Comparison of ENCODE assay signal across 37 cellular contexts in genomic region chr13:62125451-62125850, GRCh38.
"Had no signal": no experiment of that assay in that cellular context is flagged by ENCODE, and none has a peak within 500 bp of the region (broad histone marks: within the 10 kb centered on the region; RNA-seq: fewer than 3 reads in every experiment).

No MANE protein-coding gene starts in this region.

- DNase-seq: activated effector memory CD4-positive, alpha-beta T cell treated with anti-CD3 and anti-CD28 coated beads, Interleukin-2, amount 50 U/mL, for 16 hours; activated effector memory CD4-positive, alpha-beta T cell treated with Interleukin-2 at 50 U/mL for 16 hours; activated gamma-delta T cell; activated gamma-delta T cell treated with Interleukin-2 at 50 U/mL for 16 hours; activated naive CD4-positive, alpha-beta T cell; activated naive CD4-positive, alpha-beta T cell treated with anti-CD3 and anti-CD28 coated beads for 36 hours; activated naive CD4-positive, alpha-beta T cell treated with anti-CD3 and anti-CD28 coated beads, Interleukin-2, amount 10 ng/mL, durations not matched to agents 7 days and 5 days; activated naive CD4-positive, alpha-beta T cell treated with anti-CD3 and anti-CD28 coated beads, Interleukin-2, amount 50 U/mL, for 16 hours; activated naive CD4-positive, alpha-beta T cell treated with Interleukin-2 at 50 U/mL for 16 hours; activated naive CD8-positive, alpha-beta T cell treated with anti-CD3 and anti-CD28 coated beads for 36 hours; activated naive CD8-positive, alpha-beta T cell treated with anti-CD3 and anti-CD28 coated beads, Interleukin-2, amount 10 ng/mL, durations not matched to agents 7 days and 5 days; activated naive CD8-positive, alpha-beta T cell treated with anti-CD3 and anti-CD28 coated beads, Interleukin-2, amount 50 U/mL, for 24 hours; activated T-cell treated with anti-CD3 and anti-CD28 coated beads, Interleukin-2, amount 50 U/mL, for 1 hour; activated T-cell treated with anti-CD3 and anti-CD28 coated beads, Interleukin-2, amount 50 U/mL, for 24 hours; activated T-cell treated with anti-CD3 and anti-CD28 coated beads, Interleukin-2, amount 50 U/mL, for 4 hours; activated T-cell treated with anti-CD3 and anti-CD28 coated beads, Interleukin-2, amount 50 U/mL, for 48 hours; activated T-cell treated with anti-CD3 and anti-CD28 coated beads, Interleukin-2, amount 50 U/mL, for 72 hours; adrenal gland; amniotic stem cell; amygdala; anterior cingulate cortex; aorta; body of pancreas; brain microvascular endothelial cell; caudate nucleus; central memory CD4-positive, alpha-beta T cell; cerebellar nuclear complex had no signal

- H3K27ac Mint-ChIP-seq: activated naive CD4-positive, alpha-beta T cell treated with anti-CD3 and anti-CD28 coated beads for 36 hours; activated naive CD4-positive, alpha-beta T cell treated with anti-CD3 and anti-CD28 coated beads, Interleukin-2, amount 10 ng/mL, durations not matched to agents 7 days and 5 days; activated naive CD4-positive, alpha-beta T cell treated with anti-CD3 and anti-CD28 coated beads, Interleukin-2, amount 50 U/mL, for 24 hours; activated naive CD4-positive, alpha-beta T cell treated with anti-CD3 and anti-CD28 coated beads, Interleukin-2, amount 50 U/mL, for 72 hours; activated naive CD8-positive, alpha-beta T cell; activated naive CD8-positive, alpha-beta T cell treated with anti-CD3 and anti-CD28 coated beads for 36 hours; activated naive CD8-positive, alpha-beta T cell treated with anti-CD3 and anti-CD28 coated beads, Interleukin-2, amount 10 ng/mL, durations not matched to agents 7 days and 5 days; activated naive CD8-positive, alpha-beta T cell treated with anti-CD3 and anti-CD28 coated beads, Interleukin-2, amount 50 U/mL, for 24 hours; activated T-cell treated with anti-CD3 and anti-CD28 coated beads, Interleukin-2, amount 50 U/mL, for 24 hours; activated T-cell treated with anti-CD3 and anti-CD28 coated beads, Interleukin-2, amount 50 U/mL, for 72 hours; activated T-helper 1 cell treated with anti-CD3 and anti-CD28 coated beads, Interleukin-12 subunit alpha, Interleukin-12 subunit beta, Interleukin-2, Interleukin-4 antibody, amounts not matched to agents 30 ng/mL and 10 ng/mL and 1 ng/mL, durations not matched to agents 14 hours and 24 hours and 36 hours; activated T-helper 17 cell treated with anti-CD3 and anti-CD28 coated beads, Interleukin-2, amount 50 U/mL, for 72 hours; activated T-helper 2 cell treated with anti-CD3 and anti-CD28 coated beads, Interferon-gamma antibody, Interleukin-2, Interleukin-4, amounts not matched to agents 10 μg/mL and 5 μg/mL and 100 μg/mL, durations not matched to agents 14 hours and 24 hours and 36 hours; brain had no signal

- H3K4me3 Mint-ChIP-seq: activated naive CD4-positive, alpha-beta T cell treated with anti-CD3 and anti-CD28 coated beads for 36 hours; activated naive CD4-positive, alpha-beta T cell treated with anti-CD3 and anti-CD28 coated beads, Interleukin-2, amount 10 ng/mL, durations not matched to agents 7 days and 5 days; activated naive CD4-positive, alpha-beta T cell treated with anti-CD3 and anti-CD28 coated beads, Interleukin-2, amount 50 U/mL, for 24 hours; activated naive CD8-positive, alpha-beta T cell; activated naive CD8-positive, alpha-beta T cell treated with anti-CD3 and anti-CD28 coated beads for 36 hours; activated naive CD8-positive, alpha-beta T cell treated with anti-CD3 and anti-CD28 coated beads, Interleukin-2, amount 10 ng/mL, durations not matched to agents 7 days and 5 days; activated naive CD8-positive, alpha-beta T cell treated with anti-CD3 and anti-CD28 coated beads, Interleukin-2, amount 50 U/mL, for 24 hours; activated T-cell treated with anti-CD3 and anti-CD28 coated beads, Interleukin-2, amount 50 U/mL, for 24 hours; activated T-cell treated with anti-CD3 and anti-CD28 coated beads, Interleukin-2, amount 50 U/mL, for 4 hours; activated T-cell treated with anti-CD3 and anti-CD28 coated beads, Interleukin-2, amount 50 U/mL, for 72 hours; activated T-helper 1 cell treated with anti-CD3 and anti-CD28 coated beads, Interleukin-12 subunit alpha, Interleukin-12 subunit beta, Interleukin-2, Interleukin-4 antibody, amounts not matched to agents 30 ng/mL and 10 ng/mL and 1 ng/mL, durations not matched to agents 14 hours and 24 hours and 36 hours; activated T-helper 17 cell treated with anti-CD3 and anti-CD28 coated beads, Interleukin-2, amount 50 U/mL, for 72 hours; brain; central memory CD8-positive, alpha-beta T cell had no signal

- ATAC-seq: activated naive CD4-positive, alpha-beta T cell treated with anti-CD3 and anti-CD28 coated beads, Interleukin-2, amount 50 U/mL, for 72 hours; activated naive CD8-positive, alpha-beta T cell treated with anti-CD3 and anti-CD28 coated beads, Interleukin-2, amount 50 U/mL, for 24 hours; activated T-cell treated with anti-CD3 and anti-CD28 coated beads, Interleukin-2, amount 50 U/mL, for 4 hours; activated T-cell treated with anti-CD3 and anti-CD28 coated beads, Interleukin-2, amount 50 U/mL, for 72 hours; activated T-helper 17 cell treated with anti-CD3 and anti-CD28 coated beads, Interleukin-2, amount 50 U/mL, for 72 hours; body of pancreas had no signal

- H3K4me1 Mint-ChIP-seq: activated naive CD4-positive, alpha-beta T cell treated with anti-CD3 and anti-CD28 coated beads, Interleukin-2, amount 10 ng/mL, durations not matched to agents 7 days and 5 days; activated naive CD4-positive, alpha-beta T cell treated with anti-CD3 and anti-CD28 coated beads, Interleukin-2, amount 50 U/mL, for 24 hours; activated naive CD8-positive, alpha-beta T cell treated with anti-CD3 and anti-CD28 coated beads for 36 hours; activated naive CD8-positive, alpha-beta T cell treated with anti-CD3 and anti-CD28 coated beads, Interleukin-2, amount 10 ng/mL, durations not matched to agents 7 days and 5 days; activated naive CD8-positive, alpha-beta T cell treated with anti-CD3 and anti-CD28 coated beads, Interleukin-2, amount 50 U/mL, for 24 hours; activated T-helper 17 cell treated with anti-CD3 and anti-CD28 coated beads, Interleukin-2, amount 50 U/mL, for 72 hours; central memory CD8-positive, alpha-beta T cell had no signal

- FAIRE-seq: astrocyte, bronchial epithelial cell had no signal

- H3K9me3 Mint-ChIP-seq: activated naive CD4-positive, alpha-beta T cell treated with anti-CD3 and anti-CD28 coated beads, Interleukin-2, amount 10 ng/mL, durations not matched to agents 7 days and 5 days; activated naive CD8-positive, alpha-beta T cell treated with anti-CD3 and anti-CD28 coated beads, Interleukin-2, amount 10 ng/mL, durations not matched to agents 7 days and 5 days; activated T-helper 1 cell treated with anti-CD3 and anti-CD28 coated beads, Interleukin-12 subunit alpha, Interleukin-12 subunit beta, Interleukin-2, Interleukin-4 antibody, amounts not matched to agents 30 ng/mL and 10 ng/mL and 1 ng/mL, durations not matched to agents 14 hours and 24 hours and 36 hours had no signal

- H3K36me3 Mint-ChIP-seq: activated naive CD4-positive, alpha-beta T cell treated with anti-CD3 and anti-CD28 coated beads, Interleukin-2, amount 10 ng/mL, durations not matched to agents 7 days and 5 days; activated naive CD4-positive, alpha-beta T cell treated with anti-CD3 and anti-CD28 coated beads, Interleukin-2, amount 50 U/mL, for 24 hours; activated naive CD4-positive, alpha-beta T cell treated with anti-CD3 and anti-CD28 coated beads, Interleukin-2, amount 50 U/mL, for 72 hours; activated naive CD8-positive, alpha-beta T cell; activated naive CD8-positive, alpha-beta T cell treated with anti-CD3 and anti-CD28 coated beads for 36 hours; activated naive CD8-positive, alpha-beta T cell treated with anti-CD3 and anti-CD28 coated beads, Interleukin-2, amount 10 ng/mL, durations not matched to agents 7 days and 5 days; brain had no signal

- H3K27me3 Mint-ChIP-seq: activated naive CD4-positive, alpha-beta T cell treated with anti-CD3 and anti-CD28 coated beads, Interleukin-2, amount 10 ng/mL, durations not matched to agents 7 days and 5 days; activated naive CD4-positive, alpha-beta T cell treated with anti-CD3 and anti-CD28 coated beads, Interleukin-2, amount 50 U/mL, for 24 hours; activated naive CD8-positive, alpha-beta T cell; activated naive CD8-positive, alpha-beta T cell treated with anti-CD3 and anti-CD28 coated beads for 36 hours; activated naive CD8-positive, alpha-beta T cell treated with anti-CD3 and anti-CD28 coated beads, Interleukin-2, amount 10 ng/mL, durations not matched to agents 7 days and 5 days; activated naive CD8-positive, alpha-beta T cell treated with anti-CD3 and anti-CD28 coated beads, Interleukin-2, amount 50 U/mL, for 24 hours; activated T-cell treated with anti-CD3 and anti-CD28 coated beads, Interleukin-2, amount 50 U/mL, for 24 hours; activated T-helper 17 cell treated with anti-CD3 and anti-CD28 coated beads, Interleukin-2, amount 50 U/mL, for 72 hours; brain; central memory CD8-positive, alpha-beta T cell had no signal
